ENCODE assay signal across 27 cellular contexts in the genomic region with DNA sequence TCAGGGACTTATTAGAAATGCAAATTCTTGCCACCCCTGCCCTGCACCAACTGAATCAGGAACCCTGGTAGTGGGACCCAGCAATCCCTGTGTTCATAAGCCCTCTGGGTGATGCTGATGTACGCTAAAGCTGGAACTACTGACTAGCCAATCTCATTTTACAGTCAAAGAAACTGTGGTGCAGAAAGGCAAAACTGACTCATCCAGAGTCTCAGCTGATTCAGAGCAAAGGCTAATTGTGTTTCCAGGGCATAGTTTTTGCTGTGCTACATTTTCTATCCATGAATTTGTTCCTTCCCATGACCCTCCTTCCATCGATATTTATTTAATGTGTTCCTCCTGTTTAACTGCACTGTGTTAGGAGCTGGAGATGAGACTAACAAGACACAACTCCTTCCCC.
"Had no signal": no experiment of that assay in that cellular context is flagged by ENCODE, and none has a peak within 500 bp of the region (broad histone marks: within the 10 kb centered on the region; RNA-seq: fewer than 3 reads in every experiment).

No MANE protein-coding gene starts in this region.

- H3K9me3 Mint-ChIP-seq: activated CD4-positive, alpha-beta T cell treated with anti-CD3 and anti-CD28 coated beads, Interleukin-2, amount 10 ng/mL, durations not matched to agents 7 days and 5 days; activated CD8-positive, alpha-beta T cell treated with anti-CD3 and anti-CD28 coated beads for 36 hours; activated naive CD4-positive, alpha-beta T cell treated with anti-CD3 and anti-CD28 coated beads, Interleukin-2, amount 10 ng/mL, durations not matched to agents 7 days and 5 days; immature natural killer cell; mesothelial cell of epicardium; T-helper 1 cell treated with Interleukin-12 subunit alpha and Interleukin-12 subunit beta and Interleukin-4 antibody, amounts not matched to agents 30 μg/mL and 1 μg/mL, for 36 hours had no signal

- H3K36me3 Mint-ChIP-seq: activated CD8-positive, alpha-beta memory T cell treated with anti-CD3 and anti-CD28 coated beads, Interleukin-2, amount 10 ng/mL, durations not matched to agents 7 days and 5 days; activated naive CD4-positive, alpha-beta T cell treated with anti-CD3 and anti-CD28 coated beads, Interleukin-2, amount 10 ng/mL, durations not matched to agents 7 days and 5 days; immature natural killer cell; mesothelial cell of epicardium; naive thymus-derived CD8-positive, alpha-beta T cell had no signal

- H3K4me3 ChIP-seq: breast epithelium, coronary artery, esophagus squamous epithelium, hepatocyte, left ventricle myocardium inferior, ovary, prostate gland, right atrium auricular region, thyroid gland had no signal

- H3K27me3 ChIP-seq: esophagus squamous epithelium, hepatocyte, ovary, right atrium auricular region, thyroid gland had no signal

- DNase-seq: activated CD4-positive, alpha-beta T cell treated with anti-CD3 and anti-CD28 coated beads, Interleukin-2, amount 10 ng/mL, durations not matched to agents 7 days and 5 days; activated CD8-positive, alpha-beta memory T cell treated with anti-CD3 and anti-CD28 coated beads, Interleukin-2, amount 10 ng/mL, durations not matched to agents 7 days and 5 days; activated CD8-positive, alpha-beta T cell treated with anti-CD3 and anti-CD28 coated beads for 36 hours; activated effector memory CD4-positive, alpha-beta T cell treated with anti-CD3 and anti-CD28 coated beads, Interleukin-2, amount 50 U/mL, for 16 hours; activated naive CD4-positive, alpha-beta T cell treated with anti-CD3 and anti-CD28 coated beads, Interleukin-2, amount 10 ng/mL, durations not matched to agents 7 days and 5 days; activated T-cell treated with anti-CD3 and anti-CD28 coated beads for 4 hours; anterior cingulate cortex; esophagus squamous epithelium; glutamatergic neuron; immature natural killer cell; kidney glomerular epithelial cell; left ventricle myocardium inferior; naive thymus-derived CD8-positive, alpha-beta T cell; ovary; stimulated activated CD4-positive, alpha-beta T cell treated with anti-CD3 and anti-CD28 coated beads, Interleukin-4, amount 100 ng/mL, for 24 hours; stimulated activated naive CD4-positive, alpha-beta T cell treated with Interleukin-2 at 50 U/mL for 16 hours; thyroid gland had no signal

- H3K27me3 Mint-ChIP-seq: activated CD8-positive, alpha-beta T cell treated with anti-CD3 and anti-CD28 coated beads for 36 hours; activated naive CD4-positive, alpha-beta T cell treated with anti-CD3 and anti-CD28 coated beads, Interleukin-2, amount 10 ng/mL, durations not matched to agents 7 days and 5 days had no signal

- H3K9me3 ChIP-seq: breast epithelium, esophagus squamous epithelium, left ventricle myocardium inferior, ovary, prostate gland, right atrium auricular region, thyroid gland had no signal

- FAIRE-seq: frontal cortex had no signal

- H3K4me1 Mint-ChIP-seq: activated CD4-positive, alpha-beta T cell treated with anti-CD3 and anti-CD28 coated beads, Interleukin-2, amount 10 ng/mL, durations not matched to agents 7 days and 5 days; activated CD8-positive, alpha-beta memory T cell treated with anti-CD3 and anti-CD28 coated beads, Interleukin-2, amount 10 ng/mL, durations not matched to agents 7 days and 5 days; activated naive CD4-positive, alpha-beta T cell treated with anti-CD3 and anti-CD28 coated beads, Interleukin-2, amount 10 ng/mL, durations not matched to agents 7 days and 5 days; immature natural killer cell; mesothelial cell of epicardium; naive thymus-derived CD8-positive, alpha-beta T cell had no signal

- H3K27ac Mint-ChIP-seq: activated CD4-positive, alpha-beta T cell treated with anti-CD3 and anti-CD28 coated beads, Interleukin-2, amount 10 ng/mL, durations not matched to agents 7 days and 5 days; activated CD8-positive, alpha-beta memory T cell treated with anti-CD3 and anti-CD28 coated beads, Interleukin-2, amount 10 ng/mL, durations not matched to agents 7 days and 5 days; activated CD8-positive, alpha-beta T cell treated with anti-CD3 and anti-CD28 coated beads for 36 hours; activated naive CD4-positive, alpha-beta T cell treated with anti-CD3 and anti-CD28 coated beads, Interleukin-2, amount 10 ng/mL, durations not matched to agents 7 days and 5 days; immature natural killer cell; mesothelial cell of epicardium; naive thymus-derived CD8-positive, alpha-beta T cell; T-helper 1 cell treated with Interleukin-12 subunit alpha and Interleukin-12 subunit beta and Interleukin-4 antibody, amounts not matched to agents 30 μg/mL and 1 μg/mL, for 36 hours had no signal

- H3K4me3 Mint-ChIP-seq: activated CD4-positive, alpha-beta T cell treated with anti-CD3 and anti-CD28 coated beads, Interleukin-2, amount 10 ng/mL, durations not matched to agents 7 days and 5 days; activated CD8-positive, alpha-beta memory T cell treated with anti-CD3 and anti-CD28 coated beads, Interleukin-2, amount 10 ng/mL, durations not matched to agents 7 days and 5 days; activated CD8-positive, alpha-beta T cell treated with anti-CD3 and anti-CD28 coated beads for 36 hours; activated naive CD4-positive, alpha-beta T cell treated with anti-CD3 and anti-CD28 coated beads, Interleukin-2, amount 10 ng/mL, durations not matched to agents 7 days and 5 days; immature natural killer cell; mesothelial cell of epicardium; naive thymus-derived CD8-positive, alpha-beta T cell; T-helper 1 cell treated with Interleukin-12 subunit alpha and Interleukin-12 subunit beta and Interleukin-4 antibody, amounts not matched to agents 30 μg/mL and 1 μg/mL, for 36 hours had no signal

- H3K4me1 ChIP-seq: breast epithelium, esophagus squamous epithelium, left ventricle myocardium inferior, prostate gland, right atrium auricular region, thyroid gland had no signal

- H3K36me3 ChIP-seq: breast epithelium, esophagus squamous epithelium, left ventricle myocardium inferior, ovary, prostate gland, right atrium auricular region, thyroid gland had no signal

- ATAC-seq: activated CD4-positive, CD25-positive, alpha-beta regulatory T cell treated with anti-CD3 and anti-CD28 coated beads, Interleukin-2, amount 50 U/mL, for 24 hours; activated CD8-positive, alpha-beta memory T cell treated with anti-CD3 and anti-CD28 coated beads, Interleukin-2, amount 10 ng/mL, durations not matched to agents 7 days and 5 days; activated CD8-positive, alpha-beta T cell treated with anti-CD3 and anti-CD28 coated beads for 36 hours; naive thymus-derived CD8-positive, alpha-beta T cell had no signal

- H3K27ac ChIP-seq: breast epithelium, coronary artery, esophagus squamous epithelium, hepatocyte, left ventricle myocardium inferior, ovary, prostate gland, right atrium auricular region, thyroid gland, VCaP had no signal
